In the genomic region with DNA sequence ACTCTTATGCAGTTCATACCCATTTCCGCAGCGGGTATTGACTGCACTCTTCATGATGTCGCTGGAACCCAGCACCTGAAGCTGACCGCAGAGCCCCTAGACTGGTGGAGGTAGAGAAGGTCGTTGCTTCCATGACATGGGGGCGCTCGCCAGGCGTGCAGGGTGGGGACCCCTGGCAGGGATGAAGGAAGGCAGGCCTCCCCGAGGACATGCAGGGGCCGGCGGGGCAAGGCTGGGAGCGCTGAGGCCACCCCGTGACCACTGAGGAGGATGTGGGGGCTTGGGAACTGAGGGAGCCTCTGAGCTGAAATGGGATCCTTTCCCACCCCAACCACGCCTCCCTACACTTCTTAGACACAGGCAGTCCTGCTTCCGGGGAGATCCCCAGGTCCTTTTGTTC, we compare ENCODE assay signal across 22 cellular contexts.
"Had no signal": no experiment of that assay in that cellular context is flagged by ENCODE, and none has a peak within 500 bp of the region (broad histone marks: within the 10 kb centered on the region; RNA-seq: fewer than 3 reads in every experiment).

No MANE protein-coding gene starts in this region.

- H3K4me1 ChIP-seq: left lung, parathyroid adenoma, right atrium auricular region, spleen, testis, tibial artery had no signal

- ATAC-seq: left lung; mucosa of descending colon; stimulated activated memory B cell treated with anti-CD40 and anti-IgM and Interleukin-4, amounts not matched to agents 10 μg/mL and 1 μg/mL and 100 μg/mL, for 72 hours; stimulated activated naive CD8-positive, alpha-beta T cell treated with anti-CD3 and anti-CD28 coated beads, Interleukin-15, Interleukin-2, amounts not matched to agents 100 U/mL and 50 U/mL, for 24 hours had no signal

- H3K27ac ChIP-seq: dorsolateral prefrontal cortex, left lung, parathyroid adenoma, right atrium auricular region, skin epidermis, spleen, testis, tibial artery had no signal

- H2AFZ ChIP-seq: parathyroid adenoma had no signal

- H3K9me3 Mint-ChIP-seq: natural killer cell treated with Interleukin-12 subunit alpha and Interleukin-12 subunit beta and Interleukin-15 and Interleukin-18, amount 100 ng/mL, for 72 hours; neural crest cell; stimulated activated memory B cell treated with anti-CD40 and anti-IgM and Interleukin-4, amounts not matched to agents 10 μg/mL and 1 μg/mL and 100 μg/mL, for 72 hours had no signal

- H3K27ac Mint-ChIP-seq: mesothelial cell of epicardium; naive B cell; natural killer cell treated with Interleukin-12 subunit alpha and Interleukin-12 subunit beta and Interleukin-15 and Interleukin-18, amount 100 ng/mL, for 72 hours; progenitor cell of endocrine pancreas; stimulated activated memory B cell treated with anti-CD40 and anti-IgM and Interleukin-4, amounts not matched to agents 10 μg/mL and 1 μg/mL and 100 μg/mL, for 72 hours; type B pancreatic cell had no signal

- H3K36me3 Mint-ChIP-seq: mesothelial cell of epicardium; naive B cell; natural killer cell treated with Interleukin-12 subunit alpha and Interleukin-12 subunit beta and Interleukin-15 and Interleukin-18, amount 100 ng/mL, for 72 hours; stimulated activated memory B cell treated with anti-CD40 and anti-IgM and Interleukin-4, amounts not matched to agents 10 μg/mL and 1 μg/mL and 100 μg/mL, for 72 hours; type B pancreatic cell had no signal

- H3K27me3 ChIP-seq: right atrium auricular region, testis had no signal

- H3K4me3 Mint-ChIP-seq: mesothelial cell of epicardium; naive B cell; natural killer cell treated with Interleukin-12 subunit alpha and Interleukin-12 subunit beta and Interleukin-15 and Interleukin-18, amount 100 ng/mL, for 72 hours; neural crest cell; stimulated activated memory B cell treated with anti-CD40 and anti-IgM and Interleukin-4, amounts not matched to agents 10 μg/mL and 1 μg/mL and 100 μg/mL, for 72 hours; type B pancreatic cell had no signal

- H3K4me1 Mint-ChIP-seq: naive B cell; neural crest cell; stimulated activated memory B cell treated with anti-CD40 and anti-IgM and Interleukin-4, amounts not matched to agents 10 μg/mL and 1 μg/mL and 100 μg/mL, for 72 hours had no signal

- H3K4me3 ChIP-seq: dorsolateral prefrontal cortex, left lung, mucosa of descending colon, right atrium auricular region, skin epidermis, spleen, testis, tibial artery had no signal

- H3K79me2 ChIP-seq: parathyroid adenoma had no signal

- H3K9me3 ChIP-seq: left lung, mucosa of descending colon, right atrium auricular region, spleen, testis, tibial artery had no signal

- H3K27me3 Mint-ChIP-seq: natural killer cell treated with Interleukin-12 subunit alpha and Interleukin-12 subunit beta and Interleukin-15 and Interleukin-18, amount 100 ng/mL, for 72 hours; progenitor cell of endocrine pancreas; type B pancreatic cell had no signal

- H3K36me3 ChIP-seq: left lung, right atrium auricular region, spleen, tibial artery had no signal

- DNase-seq: dorsolateral prefrontal cortex; effector CD4-positive, alpha-beta T cell; kidney; left lung; mesenchymal stem cell; mucosa of descending colon; naive B cell; spleen; stimulated activated CD4-positive, alpha-beta T cell treated with anti-CD3 and anti-CD28 coated beads, Interleukin-4, amount 100 ng/mL, for 4 hours; stimulated activated naive CD8-positive, alpha-beta T cell treated with anti-CD3 and anti-CD28 coated beads, Interleukin-15, Interleukin-2, amounts not matched to agents 100 U/mL and 50 U/mL, for 24 hours; substantia nigra; testis; tibial artery had no signal
